9 cellular contexts compared by ENCODE assay signal in genomic region chr22:20569059-20570058, GRCh38.
DNase-seq lines count a peak whose midpoint lies in the region; ATAC-seq and TF ChIP-seq lines count a peak whose summit lies in the region.
"Had no signal": no experiment of that assay in that cellular context is flagged by ENCODE, and none has a peak within 500 bp of the region (broad histone marks: within the 10 kb centered on the region; RNA-seq: fewer than 3 reads in every experiment).

No MANE protein-coding gene starts in this region.

- peaks cover 24 to 53% of the 10 kb centered on the region in 2 donors for H3K36me3 ChIP-seq in esophagus (ENCODE audit: control insufficient read depth in 2 of 2, insufficient read depth in 2 of 2, low read length in 1 of 2)

- H3K4me3 ChIP-seq in esophagus (ENCODE audit: low read depth in 1 of 2, low read length in 2 of 2) = no peak overlapping the region

- WGBS in esophagus, 2 donors = 33 to 39% methylated on average over 20 of the region's 20 CpGs

- in situ Hi-C loops in G401 (cut with HindIII; ENCODE audit: low sequenced_read_pairs) = no loop called here

- no peaks in the 10 kb centered on the region for H3K27me3 ChIP-seq in esophagus (ENCODE audit: control insufficient read depth in 1 of 2, insufficient read depth in 2 of 2, low read length in 2 of 2)

- CTCF ChIA-PET in activated CD8-positive, alpha-beta memory T cell treated with anti-CD3 and anti-CD28 coated beads, Interleukin-2, amount 10 ng/mL, durations not matched to agents 7 days and 5 days (lab: Charles Lee) = interaction anchor here (0.5 to 14.1 kb wide), 11 partner anchors 10 to 173 kb away, joined by 3 to 406 read pairs (median 5); partner anchors contain the start of gene MED15

- peaks cover 75% of the 10 kb centered on the region for H3K4me1 Mint-ChIP-seq in activated CD8-positive, alpha-beta memory T cell treated with anti-CD3 and anti-CD28 coated beads, Interleukin-2, amount 10 ng/mL, durations not matched to agents 7 days and 5 days
- H3K4me1 Mint-ChIP-seq in osteocyte (ENCODE audit: unreplicated experiment) = peaks cover 69% of the 10 kb centered on the region

- H3K9me3 Mint-ChIP-seq in activated CD8-positive, alpha-beta memory T cell treated with anti-CD3 and anti-CD28 coated beads, Interleukin-2, amount 10 ng/mL, durations not matched to agents 7 days and 5 days (ENCODE audit: low read depth) = no peaks in the 10 kb centered on the region
- no peaks in the 10 kb centered on the region for H3K9me3 Mint-ChIP-seq in osteocyte (ENCODE audit: unreplicated experiment)

- peak; percentile 77 for ATAC-seq in activated CD8-positive, alpha-beta memory T cell treated with anti-CD3 and anti-CD28 coated beads, Interleukin-2, amount 10 ng/mL, durations not matched to agents 7 days and 5 days

- no peak for TF ChIP-seq CTCF in osteocyte (IDR thresholded peaks at IDR 0.05)

- peak; percentile 79 for DNase-seq in 8988T
- peak; percentile 86 for DNase-seq in HK-2 (ENCODE audit: unreplicated experiment)
- DNase-seq in activated CD8-positive, alpha-beta memory T cell treated with anti-CD3 and anti-CD28 coated beads, Interleukin-2, amount 10 ng/mL, durations not matched to agents 7 days and 5 days = peak; percentile 95
- peak; percentile 91 for DNase-seq in osteocyte (ENCODE audit: extremely low spot score, unreplicated experiment)
- peak; percentile 83 for DNase-seq in ureter (ENCODE audit: low spot score)
- DNase-seq in NCI-H345 (lab: John Stamatoyannopoulos, UW) = no peak
- no peak for DNase-seq in G401 (ENCODE audit: low spot score)

- no peaks in the 10 kb centered on the region for H3K27me3 Mint-ChIP-seq in activated CD8-positive, alpha-beta memory T cell treated with anti-CD3 and anti-CD28 coated beads, Interleukin-2, amount 10 ng/mL, durations not matched to agents 7 days and 5 days
- H3K27me3 Mint-ChIP-seq in osteocyte (ENCODE audit: unreplicated experiment) = no peaks in the 10 kb centered on the region

- H3K4me1 ChIP-seq in esophagus (ENCODE audit: control insufficient read depth in 2 of 2, insufficient read depth in 2 of 2, low read length in 1 of 2) = peaks cover 13 to 39% of the 10 kb centered on the region in 2 donors

- peak overlapping the region; percentile 45 for H3K4me3 Mint-ChIP-seq in activated CD8-positive, alpha-beta memory T cell treated with anti-CD3 and anti-CD28 coated beads, Interleukin-2, amount 10 ng/mL, durations not matched to agents 7 days and 5 days
- peak overlapping the region; percentile 40 for H3K4me3 Mint-ChIP-seq in osteocyte (ENCODE audit: unreplicated experiment)

- H3K36me3 Mint-ChIP-seq in activated CD8-positive, alpha-beta memory T cell treated with anti-CD3 and anti-CD28 coated beads, Interleukin-2, amount 10 ng/mL, durations not matched to agents 7 days and 5 days = peaks cover 78% of the 10 kb centered on the region
- H3K36me3 Mint-ChIP-seq in osteocyte (ENCODE audit: unreplicated experiment) = peaks cover 44% of the 10 kb centered on the region

- H3K9me3 ChIP-seq in esophagus (ENCODE audit: control insufficient read depth in 2 of 2, insufficient read depth in 1 of 2, low read depth in 1 of 2, low read length in 1 of 2) = no peaks in the 10 kb centered on the region

- H3K27ac Mint-ChIP-seq in activated CD8-positive, alpha-beta memory T cell treated with anti-CD3 and anti-CD28 coated beads, Interleukin-2, amount 10 ng/mL, durations not matched to agents 7 days and 5 days = peak overlapping the region; percentile 93
- H3K27ac Mint-ChIP-seq in osteocyte (ENCODE audit: unreplicated experiment) = peak overlapping the region; percentile 96

- H3K27ac ChIP-seq in esophagus (ENCODE audit: low read depth in 2 of 2, low read length in 1 of 2) = peak overlapping the region; percentile 57 to 88
- H3K27ac ChIP-seq: C4-2B had no signal

Comparison
In these comparisons a context has a peak if more than half of its experiments do, and no peak if none do; other contexts are left out.
1. DNase-seq: peak in 8988T (single experiment), HK-2 (single experiment), activated CD8-positive, alpha-beta memory T cell treated with anti-CD3 and anti-CD28 coated beads, Interleukin-2, amount 10 ng/mL, durations not matched to agents 7 days and 5 days (single experiment), osteocyte (single experiment) and ureter (single experiment); none in NCI-H345 (single experiment) and G401 (single experiment).